Comparison of ENCODE assay signal across 9 cellular contexts in genomic region chr12:124456652-124457152, GRCh38.
DNase-seq lines count a peak whose midpoint lies in the region; ATAC-seq and TF ChIP-seq lines count a peak whose summit lies in the region.
"Had no signal": no experiment of that assay in that cellular context is flagged by ENCODE, and none has a peak within 500 bp of the region (broad histone marks: within the 10 kb centered on the region; RNA-seq: fewer than 3 reads in every experiment).

No MANE protein-coding gene starts in this region.

- H3K4me3 Mint-ChIP-seq in activated CD4-positive, alpha-beta T cell treated with anti-CD3 and anti-CD28 coated beads, Interleukin-2, amount 10 ng/mL, durations not matched to agents 24 days and 14 days = peak overlapping the region; percentile 75

- peaks cover 25% of the 10 kb centered on the region for H3K4me1 ChIP-seq in BE2C

- no peaks in the 10 kb centered on the region for H3K27me3 Mint-ChIP-seq in activated CD4-positive, alpha-beta T cell treated with anti-CD3 and anti-CD28 coated beads, Interleukin-2, amount 10 ng/mL, durations not matched to agents 24 days and 14 days
- H3K27me3 Mint-ChIP-seq: brain had no signal

- H3K36me3 ChIP-seq in BE2C = peaks cover 36% of the 10 kb centered on the region

- peak overlapping the region; percentile 77 for H3K27ac Mint-ChIP-seq in activated CD4-positive, alpha-beta T cell treated with anti-CD3 and anti-CD28 coated beads, Interleukin-2, amount 10 ng/mL, durations not matched to agents 24 days and 14 days

- H3K36me3 Mint-ChIP-seq in activated CD4-positive, alpha-beta T cell treated with anti-CD3 and anti-CD28 coated beads, Interleukin-2, amount 10 ng/mL, durations not matched to agents 24 days and 14 days (ENCODE audit: low read depth) = peaks cover 35% of the 10 kb centered on the region

- H3K27ac ChIP-seq in temporal lobe (ENCODE audit: low read depth, low read length) = peak overlapping the region; percentile 30

- H3K4me3 ChIP-seq in BE2C (ENCODE audit: low read depth, low read length) = no peak overlapping the region

- peaks cover 41% of the 10 kb centered on the region for H3K4me1 Mint-ChIP-seq in activated CD4-positive, alpha-beta T cell treated with anti-CD3 and anti-CD28 coated beads, Interleukin-2, amount 10 ng/mL, durations not matched to agents 24 days and 14 days

- intact Hi-C loops in activated CD4-positive, alpha-beta T cell treated with anti-CD3 and anti-CD28 coated beads, Interleukin-2, amount 10 ng/mL, durations not matched to agents 24 days and 14 days (cut with micrococcal nuclease) = loop anchor here (1.0 to 10.0 kb wide), 6 partner anchors 10 to 468 kb away; no protein-coding TSS in a partner anchor
- intact Hi-C loops in Right ventricle myocardium superior (cut with DNase I) = no loop called here

- ATAC-seq in Right ventricle myocardium superior (ENCODE audit: poor library complexity) = no peak

- H3K9me3 ChIP-seq in BE2C = no peaks in the 10 kb centered on the region

- TF ChIP-seq CTCF in BE2C (IDR thresholded peaks at IDR 0.05; ENCODE audit: low read depth, low read length) = no peak

- DNase-seq in activated CD4-positive, alpha-beta T cell treated with anti-CD3 and anti-CD28 coated beads, Interleukin-2, amount 10 ng/mL, durations not matched to agents 24 days and 14 days = peak; percentile 69
- no peak for DNase-seq in activated CD4-positive, alpha-beta T cell treated with anti-CD3 and anti-CD28 coated beads, Interleukin-2, amount 50 U/mL, for 1 hour
- peak; percentile 82 for DNase-seq in UCSD-AML1 (lab: John Stamatoyannopoulos, UW; ENCODE audit: unreplicated experiment)
- peak; percentile 74 for DNase-seq in Right ventricle myocardium superior
- DNase-seq in BE2C = no peak
- DNase-seq in GOT3 (lab: John Stamatoyannopoulos, UW) = no peak
- no peak for DNase-seq in HT-29 (ENCODE audit: low spot score)

- no peaks in the 10 kb centered on the region for H3K9me3 Mint-ChIP-seq in activated CD4-positive, alpha-beta T cell treated with anti-CD3 and anti-CD28 coated beads, Interleukin-2, amount 10 ng/mL, durations not matched to agents 24 days and 14 days
- H3K9me3 Mint-ChIP-seq: brain had no signal

- H3K27me3 ChIP-seq in BE2C = no peaks in the 10 kb centered on the region

Comparison
In these comparisons a context has a peak if more than half of its experiments do, and no peak if none do; other contexts are left out.
1. DNase-seq: peak in activated CD4-positive, alpha-beta T cell treated with anti-CD3 and anti-CD28 coated beads, Interleukin-2, amount 10 ng/mL, durations not matched to agents 24 days and 14 days (single experiment), UCSD-AML1 (single experiment) and Right ventricle myocardium superior (single experiment); none in activated CD4-positive, alpha-beta T cell treated with anti-CD3 and anti-CD28 coated beads, Interleukin-2, amount 50 U/mL, for 1 hour (single experiment), BE2C (single experiment), GOT3 (single experiment) and HT-29 (single experiment).